Comparison of ENCODE assay signal across 1 cellular context in the genomic region with DNA sequence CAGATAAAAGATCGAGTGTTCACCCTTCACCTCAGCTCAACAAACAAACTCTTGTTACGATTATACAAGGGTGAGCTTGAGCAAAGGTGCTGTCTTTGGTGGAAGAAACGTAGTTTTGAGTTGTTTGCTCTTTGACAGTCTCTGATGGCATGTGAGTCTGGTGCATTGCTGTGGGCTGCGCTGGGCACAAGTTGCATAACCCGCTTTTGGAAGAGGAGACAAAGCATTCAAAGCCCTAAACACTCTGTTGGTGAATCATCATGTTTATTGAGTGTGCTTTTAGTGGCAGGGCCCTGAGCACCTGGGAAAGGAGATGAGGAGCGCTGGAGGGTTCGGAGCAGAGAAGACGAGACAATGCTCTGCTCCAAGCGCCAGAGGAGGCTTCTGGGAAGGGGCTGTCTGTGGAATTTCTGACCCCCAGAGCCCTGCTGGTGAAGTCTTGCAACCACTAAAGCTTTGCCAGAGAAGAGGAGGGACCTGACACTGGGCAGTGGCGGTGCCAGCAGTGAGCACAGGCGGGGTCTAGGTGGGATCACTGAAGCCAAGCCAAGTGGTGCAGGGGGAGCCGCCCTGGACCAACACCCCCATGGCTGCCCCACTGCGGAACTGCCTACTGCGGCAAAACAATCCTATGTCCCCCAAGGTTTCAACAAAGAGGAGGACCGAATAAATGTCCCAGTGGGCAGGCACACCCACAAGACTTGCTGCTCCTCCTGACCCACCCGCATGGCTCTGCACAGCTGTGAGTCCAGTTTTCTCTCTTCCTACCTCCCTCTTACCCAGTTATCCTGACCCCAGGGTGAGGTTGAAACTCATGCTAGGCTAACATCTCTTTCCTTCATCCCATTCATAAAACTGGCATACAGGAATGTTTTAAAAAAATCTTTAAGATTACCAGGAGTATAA.
A peak's percentile ranks its signal among the peaks of the same experiment; 100 is the strongest.
TF ChIP-seq lines count a peak whose summit lies in the region.

No MANE protein-coding gene starts in this region.

TF ChIP-seq in A549, 52 proteins besides CTCF, POLR2A, EP300 and RAD21 (continued from another document):
- TF ChIP-seq, protein P1, sequence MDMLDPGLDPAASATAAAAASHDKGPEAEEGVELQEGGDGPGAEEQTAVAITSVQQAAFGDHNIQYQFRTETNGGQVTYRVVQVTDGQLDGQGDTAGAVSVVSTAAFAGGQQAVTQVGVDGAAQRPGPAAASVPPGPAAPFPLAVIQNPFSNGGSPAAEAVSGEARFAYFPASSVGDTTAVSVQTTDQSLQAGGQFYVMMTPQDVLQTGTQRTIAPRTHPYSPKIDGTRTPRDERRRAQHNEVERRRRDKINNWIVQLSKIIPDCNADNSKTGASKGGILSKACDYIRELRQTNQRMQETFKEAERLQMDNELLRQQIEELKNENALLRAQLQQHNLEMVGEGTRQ (IDR thresholded peaks at IDR 0.05), result no peak
- TF ChIP-seq RCOR1 (IDR thresholded peaks at IDR 0.05; ENCODE audit: low read depth, low read length) (no peak), KDM1A (IDR thresholded peaks at IDR 0.05; ENCODE audit: low read depth) (no peak), PBX3 (IDR thresholded peaks at IDR 0.05) (no peak), HEYL (CRISPR knock-in tag; IDR thresholded peaks at IDR 0.05) (no peak), TP53 (CRISPR knock-in tag; IDR thresholded peaks at IDR 0.05) (no peak), MYC (IDR thresholded peaks at IDR 0.05; ENCODE audit: borderline replicate concordance, low read length) (no peak), ZSCAN20 (CRISPR knock-in tag; IDR thresholded peaks at IDR 0.05) (no peak), FOSL2 (IDR thresholded peaks at IDR 0.05) (no peak), FOSL2 (CRISPR knock-in tag; IDR thresholded peaks at IDR 0.05) (peak; percentile 57), HOXB5 (CRISPR knock-in tag; IDR thresholded peaks at IDR 0.05) (no peak), BHLHE40 (IDR thresholded peaks at IDR 0.05; ENCODE audit: low read depth, low read length) (no peak), CEBPB (IDR thresholded peaks at IDR 0.05) (peak; percentile 22 to 88; a peak in 2 of 4 replicates), REST (IDR thresholded peaks at IDR 0.05) (no peak)
- TF ChIP-seq, protein P2, sequence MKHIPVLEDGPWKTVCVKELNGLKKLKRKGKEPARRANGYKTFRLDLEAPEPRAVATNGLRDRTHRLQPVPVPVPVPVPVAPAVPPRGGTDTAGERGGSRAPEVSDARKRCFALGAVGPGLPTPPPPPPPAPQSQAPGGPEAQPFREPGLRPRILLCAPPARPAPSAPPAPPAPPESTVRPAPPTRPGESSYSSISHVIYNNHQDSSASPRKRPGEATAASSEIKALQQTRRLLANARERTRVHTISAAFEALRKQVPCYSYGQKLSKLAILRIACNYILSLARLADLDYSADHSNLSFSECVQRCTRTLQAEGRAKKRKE (CRISPR knock-in tag; IDR thresholded peaks at IDR 0.05; ENCODE audit: low read depth), result no peak
- TF ChIP-seq, protein P3, sequence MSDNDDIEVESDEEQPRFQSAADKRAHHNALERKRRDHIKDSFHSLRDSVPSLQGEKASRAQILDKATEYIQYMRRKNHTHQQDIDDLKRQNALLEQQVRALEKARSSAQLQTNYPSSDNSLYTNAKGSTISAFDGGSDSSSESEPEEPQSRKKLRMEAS (IDR thresholded peaks at IDR 0.05), result peak; percentile 41
